In genomic region chr17:28645576-28645939, GRCh38 we compare ENCODE assay signal across 8 cellular contexts. TPM values are rescaled to one million over a fixed set of nuclear protein-coding genes. Genes with fewer than 3 reads are reported as not detected.
DNase-seq lines count a peak whose midpoint lies in the region; ATAC-seq and TF ChIP-seq lines count a peak whose summit lies in the region.

No MANE protein-coding gene starts in this region.

- POLR2A ChIA-PET in naive thymus-derived CD4-positive, alpha-beta T cell (lab: Charles Lee), result interaction anchor here (0.6 to 5.3 kb wide), 18 partner anchors 10 to 648 kb away, joined by 3 to 81 read pairs (median 6); partner anchors contain the start of genes ALDOC, IFT20, NEK8 and NUFIP2

- TF ChIP-seq CTCF in AG10803 (conservative IDR thresholded peaks at IDR 0.05; ENCODE audit: low read length), result no peak
- no peak for TF ChIP-seq CTCF in choroid plexus epithelial cell (conservative IDR thresholded peaks at IDR 0.05; ENCODE audit: low read depth, low read length)

- ATAC-seq in naive thymus-derived CD4-positive, alpha-beta T cell, result no peak

- no peaks in the 10 kb centered on the region for H3K27me3 Mint-ChIP-seq in naive thymus-derived CD4-positive, alpha-beta T cell

- H3K9me3 Mint-ChIP-seq in naive thymus-derived CD4-positive, alpha-beta T cell, result no peaks in the 10 kb centered on the region

- H3K4me3 Mint-ChIP-seq in naive thymus-derived CD4-positive, alpha-beta T cell, result peak overlapping the region; percentile 68 to 99 (median 90)

- peaks cover 4 to 28% (median 15%) of the 10 kb centered on the region in 5 donors for H3K36me3 Mint-ChIP-seq in naive thymus-derived CD4-positive, alpha-beta T cell

- H3K4me3 ChIP-seq in AG10803 (ENCODE audit: low read length) (peak overlapping the region; percentile 75), choroid plexus epithelial cell (ENCODE audit: low read depth, low read length) (peak overlapping the region; percentile 81)
- H3K4me3 ChIP-seq in Jurkat, Clone E6-1 (ENCODE audit: low read length), result peak overlapping the region; percentile 77
- peak overlapping the region; percentile 87 for H3K4me3 ChIP-seq in naive thymus-derived CD4-positive, alpha-beta T cell (ENCODE audit: low read length)

- intact Hi-C loops in naive thymus-derived CD4-positive, alpha-beta T cell (cut with micrococcal nuclease), result loop anchor here (1.0 to 10.0 kb wide), 17 partner anchors 17 to 922 kb away; partner anchors contain the start of genes ALDOC (in 2 of the 2), DHRS13 (in 2 of the 2), NEK8 (in 2 of the 2) and SUPT6H (in 2 of the 2)

- no peaks in the 10 kb centered on the region for H3K27me3 ChIP-seq in naive thymus-derived CD4-positive, alpha-beta T cell (ENCODE audit: control insufficient read depth in 2 of 2, insufficient read depth in 2 of 2, low read length in 2 of 2)

- DNase-seq in AG10803 (ENCODE audit: low read depth) (no peak), choroid plexus epithelial cell (ENCODE audit: low read depth) (no peak), NCI-H1105 (lab: John Stamatoyannopoulos, UW) (no peak), GM19240 (ENCODE audit: insufficient read length, low spot score) (no peak), activated gamma-delta T cell treated with Interleukin-2 at 50 U/mL for 16 hours (no peak)
- DNase-seq in Jurkat, Clone E6-1 (ENCODE audit: low read depth, low spot score), result no peak
- no peak for DNase-seq in naive thymus-derived CD4-positive, alpha-beta T cell
- DNase-seq in stimulated activated naive CD4-positive, alpha-beta T cell (lab: John Stamatoyannopoulos, UW), result no peak

- H3K4me1 ChIP-seq in naive thymus-derived CD4-positive, alpha-beta T cell (ENCODE audit: control insufficient read depth in 2 of 2, insufficient read depth in 2 of 2, low read length in 2 of 2), result peaks cover 26 to 29% of the 10 kb centered on the region in 2 donors

- H3K27ac ChIP-seq in naive thymus-derived CD4-positive, alpha-beta T cell (ENCODE audit: low read depth, low read length), result peak overlapping the region; percentile 95

- no peaks in the 10 kb centered on the region for H3K9me3 ChIP-seq in naive thymus-derived CD4-positive, alpha-beta T cell (ENCODE audit: control insufficient read depth in 2 of 3, low read length in 3 of 3)

- peaks cover 27 to 54% (median 39%) of the 10 kb centered on the region in 7 donors for H3K4me1 Mint-ChIP-seq in naive thymus-derived CD4-positive, alpha-beta T cell

- peaks cover 2 to 41% (median 14%) of the 10 kb centered on the region in 3 experiments for H3K36me3 ChIP-seq in naive thymus-derived CD4-positive, alpha-beta T cell (ENCODE audit: control insufficient read depth in 2 of 3, insufficient read depth in 3 of 3, low read length in 3 of 3)

- H3K27ac Mint-ChIP-seq in naive thymus-derived CD4-positive, alpha-beta T cell, result peak overlapping the region; percentile 90 to 99 (median 97)

- CTCF ChIA-PET in naive thymus-derived CD4-positive, alpha-beta T cell (lab: Charles Lee), result interaction anchor here (0.8 to 4.1 kb wide), 3 partner anchors 17 to 310 kb away, joined by 3 to 15 read pairs (median 6); partner anchors contain the start of genes SDF2, SUPT6H and TNFAIP1

RNA-seq across cellular contexts. Expression of gene BLTP2, which starts 0.6 kb away (rescaled TPM):
- polyA plus RNA-seq in Jurkat, Clone E6-1 (2012; ENCODE audit: insufficient read depth, insufficient read length), result 72.5 TPM
- total RNA-seq in naive thymus-derived CD4-positive, alpha-beta T cell, result 100 to 1,000 TPM; 143 to 163 (median 153) TPM
- polyA plus RNA-seq in naive thymus-derived CD4-positive, alpha-beta T cell, result 10 to 100 TPM; 30.8 to 47.1 TPM

RNA-seq across cellular contexts. Expression of gene SDF2, which starts 16.1 kb away (rescaled TPM):
- polyA plus RNA-seq in Jurkat, Clone E6-1 (2012; ENCODE audit: insufficient read depth, insufficient read length), result 43.2 TPM
- total RNA-seq in naive thymus-derived CD4-positive, alpha-beta T cell, result 10 to 100 TPM; 28.6 to 49.5 (median 43.8) TPM
- 10 to 100 TPM; 52.1 to 85.2 TPM for polyA plus RNA-seq in naive thymus-derived CD4-positive, alpha-beta T cell

RNA-seq across cellular contexts. Expression of gene SUPT6H, which starts 16.4 kb away (rescaled TPM):
- polyA plus RNA-seq in Jurkat, Clone E6-1 (2012; ENCODE audit: insufficient read depth, insufficient read length), result 51.9 TPM
- 100 to 1,000 TPM in 2 of 5 experiments, 10 to 100 TPM in 3; 91.2 to 132 (median 98.5) TPM for total RNA-seq in naive thymus-derived CD4-positive, alpha-beta T cell
- 10 to 100 TPM in 1 of 2 donors, 1 to 10 TPM in 1; 9.8 to 23.8 TPM for polyA plus RNA-seq in naive thymus-derived CD4-positive, alpha-beta T cell

RNA-seq across cellular contexts. Expression of gene RSKR, which starts 31.6 kb away (rescaled TPM):
- 18.8 TPM for polyA plus RNA-seq in Jurkat, Clone E6-1 (2012; ENCODE audit: insufficient read depth, insufficient read length)
- total RNA-seq in naive thymus-derived CD4-positive, alpha-beta T cell, result 10 to 100 TPM; 17.8 to 34.5 (median 28.1) TPM
- polyA plus RNA-seq in naive thymus-derived CD4-positive, alpha-beta T cell, result under 1 TPM in 1 of 2 donors, not detected in 1; 0.20 TPM

RNA-seq across cellular contexts. Expression of gene SPAG5, which starts 46.7 kb away (rescaled TPM):
- polyA plus RNA-seq in Jurkat, Clone E6-1 (2012; ENCODE audit: insufficient read depth, insufficient read length), result 308 TPM
- total RNA-seq in naive thymus-derived CD4-positive, alpha-beta T cell, result 10 to 100 TPM; 10.4 to 95.3 (median 18.4) TPM
- 1 to 10 TPM; 1.6 to 3.9 TPM for polyA plus RNA-seq in naive thymus-derived CD4-positive, alpha-beta T cell
